In the genomic region with DNA sequence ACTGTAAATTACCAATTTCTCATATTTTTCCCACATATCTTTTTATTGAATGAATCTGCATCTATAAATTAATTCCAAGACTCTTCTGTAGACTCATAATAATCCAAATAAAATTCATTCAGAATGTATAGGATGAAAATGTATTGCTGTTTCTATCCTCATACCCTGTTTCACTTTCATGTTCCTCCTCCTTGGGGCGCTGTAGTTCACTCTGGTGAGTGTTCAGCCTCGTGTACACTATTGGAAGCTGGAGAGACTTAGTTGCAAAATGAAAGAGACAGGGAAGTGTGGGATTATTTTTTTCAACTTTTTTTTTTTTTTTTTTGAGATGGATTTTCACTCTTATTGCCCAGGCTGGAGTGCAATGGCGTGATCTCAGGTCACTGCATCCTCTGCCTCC, we compare ENCODE assay signal across 7 cellular contexts.
DNase-seq lines count a peak whose midpoint lies in the region; ATAC-seq, FAIRE-seq and TF ChIP-seq lines count a peak whose summit lies in the region.

No MANE protein-coding gene starts in this region.

- H3K79me2 ChIP-seq in mesendoderm (ENCODE audit: control insufficient read depth, insufficient read depth, low read length): no peaks in the 10 kb centered on the region

- H3K36me3 ChIP-seq in mesendoderm (ENCODE audit: control insufficient read depth, insufficient read depth, low read length) (no peaks in the 10 kb centered on the region), upper lobe of left lung (no peaks in the 10 kb centered on the region)

- no peak overlapping the region for H3K56ac ChIP-seq in mesendoderm (ENCODE audit: low read length)

- H3K4me1 ChIP-seq in mesendoderm (ENCODE audit: control insufficient read depth, low read depth, low read length) (no peaks in the 10 kb centered on the region), upper lobe of left lung (peaks cover 0 to 4% (median 1%) of the 10 kb centered on the region in 4 donors), right cardiac atrium (ENCODE audit: control insufficient read depth, insufficient read depth, low read length) (no peaks in the 10 kb centered on the region)

- ATAC-seq in HG02798 (IDR thresholded peaks at IDR 0.05; ENCODE audit: poor library complexity, unreplicated experiment) (peak; percentile 51), SK-N-SH treated with all-trans-retinoic acid at 6 μM for 48 hours (peak; percentile 65), upper lobe of left lung (ENCODE audit: low FRiP score in 2 of 2) (no peak), right cardiac atrium (no peak)

- no peak for FAIRE-seq in urothelium cell line (lab: Jason Lieb, UNC)

- H2BK15ac ChIP-seq in mesendoderm (replicated peaks; ENCODE audit: low read depth): no peak overlapping the region

- no peak overlapping the region for H2BK5ac ChIP-seq in mesendoderm (ENCODE audit: low read length)

- DNase-seq in GM10248 (ENCODE audit: extremely low spot score) (no peak), mesendoderm (peak; percentile 30), urothelium cell line (ENCODE audit: low spot score) (no peak), upper lobe of left lung (no peak), right cardiac atrium (no peak)

- intact Hi-C loops in right cardiac atrium (cut with DNase I): no loop called here

- H4K8ac ChIP-seq in mesendoderm (ENCODE audit: low read depth, low read length): no peak overlapping the region

- H3K4me3 ChIP-seq in mesendoderm (ENCODE audit: low read length) (no peak overlapping the region), upper lobe of left lung (no peak overlapping the region), right cardiac atrium (ENCODE audit: low read length) (no peak overlapping the region)

- POLR2A ChIA-PET in GM10248 (lab: Yijun Ruan, JAX): no interaction called here

- H3K9ac ChIP-seq in mesendoderm (ENCODE audit: low read length): no peak overlapping the region

- no peak for TF ChIP-seq EP300 in upper lobe of left lung (IDR thresholded peaks at IDR 0.05)

- H3K27me3 ChIP-seq in mesendoderm (ENCODE audit: insufficient read depth, low read length, poor library complexity) (no peaks in the 10 kb centered on the region), upper lobe of left lung (no peaks in the 10 kb centered on the region), right cardiac atrium (ENCODE audit: control insufficient read depth, insufficient read depth) (no peaks in the 10 kb centered on the region)

- H4K5ac ChIP-seq in mesendoderm (ENCODE audit: low read length): no peak overlapping the region

- CTCF ChIA-PET in GM10248 (lab: Yijun Ruan, JAX): interaction anchor here (0.8 kb wide), 1 partner anchor 1454 kb away, joined by 5 read pairs; no protein-coding TSS in a partner anchor

- H3K27ac ChIP-seq in mesendoderm (ENCODE audit: low read depth, low read length) (no peak overlapping the region), upper lobe of left lung (no peak overlapping the region), right cardiac atrium (ENCODE audit: low read length) (no peak overlapping the region)

- H3K18ac ChIP-seq in mesendoderm (ENCODE audit: low read length): no peak overlapping the region

- no peak overlapping the region for H2AK5ac ChIP-seq in mesendoderm (ENCODE audit: low read length)

- no peak overlapping the region for H2BK120ac ChIP-seq in mesendoderm (ENCODE audit: low read depth, low read length)

- TF ChIP-seq POLR2A in upper lobe of left lung (IDR thresholded peaks at IDR 0.05): no peak

- H3K4ac ChIP-seq in mesendoderm (ENCODE audit: low read depth, low read length): no peak overlapping the region

- peak; percentile 36 for TF ChIP-seq CTCF in GM10248 (IDR thresholded peaks at IDR 0.05; ENCODE audit: control extremely low read depth, extremely low read depth, low read depth, missing control alignments)
- no peak for TF ChIP-seq CTCF in upper lobe of left lung (IDR thresholded peaks at IDR 0.05)

- WGBS in mesendoderm (ENCODE audit: extremely low coverage, insufficient coverage, low lambda C conversion rate): no CpG with 5 or more reads among the region's 3 CpGs
- WGBS in upper lobe of left lung, 2 donors: 45 to 58% methylated on average over 2 to 3 of the region's 3 CpGs
- 49% methylated on average over 3 of the region's 3 CpGs for WGBS in right cardiac atrium

- H3K4me2 ChIP-seq in mesendoderm (ENCODE audit: low read length): no peak overlapping the region

- H3K79me1 ChIP-seq in mesendoderm (ENCODE audit: low read length): no peaks in the 10 kb centered on the region

- H3K9me3 ChIP-seq in upper lobe of left lung (no peaks in the 10 kb centered on the region), right cardiac atrium (ENCODE audit: control insufficient read depth, low read length) (no peaks in the 10 kb centered on the region)

- H3K23ac ChIP-seq in mesendoderm (ENCODE audit: low read length): no peak overlapping the region

TF ChIP-seq in SK-N-SH treated with all-trans-retinoic acid at 6 μM for 48 hours, 23 proteins besides CTCF, POLR2A, EP300 and RAD21:
- no peak for TF ChIP-seq ARNTL (CRISPR knock-in tag; IDR thresholded peaks at IDR 0.05; ENCODE audit: borderline replicate concordance, low read depth)
- TF ChIP-seq ZFP30 (CRISPR knock-in tag; IDR thresholded peaks at IDR 0.05): no peak
- no peak for TF ChIP-seq PPARA (CRISPR knock-in tag; IDR thresholded peaks at IDR 0.05; ENCODE audit: borderline replicate concordance)
- TF ChIP-seq ZNF8 (CRISPR knock-in tag; IDR thresholded peaks at IDR 0.05): no peak
- no peak for TF ChIP-seq CSRNP3 (CRISPR knock-in tag; IDR thresholded peaks at IDR 0.05)

Comparison
In these comparisons a context has a peak if more than half of its experiments do, and no peak if none do; other contexts are left out.
1. ATAC-seq: peak in HG02798 (single experiment) and SK-N-SH treated with all-trans-retinoic acid at 6 μM for 48 hours (single experiment); none in upper lobe of left lung (0 of 2) and right cardiac atrium (0 of 2).